1 cellular context compared by ENCODE assay signal in the genomic region with DNA sequence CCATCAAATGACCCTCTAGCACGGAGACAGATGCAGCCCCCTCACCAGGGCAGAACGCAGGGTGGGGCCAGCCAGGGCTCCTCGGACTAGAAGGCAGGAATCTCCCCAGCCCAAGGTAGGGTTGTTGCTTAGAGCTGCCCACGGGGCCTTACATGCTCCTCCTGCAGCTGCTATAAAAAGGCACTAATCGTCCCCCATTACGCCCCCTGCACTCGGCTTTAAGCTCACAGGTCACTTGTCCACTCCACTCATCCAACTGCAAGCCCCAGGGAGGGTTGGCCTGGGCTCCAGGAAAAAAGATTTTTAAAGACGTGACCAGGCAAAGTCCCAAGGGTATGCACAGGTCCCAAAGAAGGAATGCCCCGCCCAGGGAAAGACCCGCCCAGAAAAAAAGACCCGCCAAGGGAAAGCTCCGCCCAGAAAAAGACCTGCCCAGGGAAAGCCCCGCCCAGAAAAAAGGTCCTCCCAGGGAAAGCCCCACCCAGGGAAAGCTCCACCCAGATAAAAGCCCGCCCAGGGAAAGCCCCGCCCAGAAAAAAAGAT.
TF ChIP-seq lines count a peak whose summit lies in the region.

No MANE protein-coding gene starts in this region.

TF ChIP-seq in H1, 55 proteins besides CTCF, POLR2A, EP300 and RAD21:
- TF ChIP-seq SRF (IDR thresholded peaks at IDR 0.05; ENCODE audit: low read depth, low read length), result no peak
- no peak for TF ChIP-seq NANOG (IDR thresholded peaks at IDR 0.05; ENCODE audit: insufficient read depth, low read depth, low read length, poor library complexity, severe bottlenecking)
- 0 out of 2 replicates have a peak, but pooled peaks have one; percentile 56 for TF ChIP-seq SP4 (IDR thresholded peaks at IDR 0.05; ENCODE audit: low read length)
- no peak for TF ChIP-seq FOSL1 (IDR thresholded peaks at IDR 0.05; ENCODE audit: insufficient read depth, low read depth, low read length)
